2 cellular contexts compared by ENCODE assay signal in the genomic region with DNA sequence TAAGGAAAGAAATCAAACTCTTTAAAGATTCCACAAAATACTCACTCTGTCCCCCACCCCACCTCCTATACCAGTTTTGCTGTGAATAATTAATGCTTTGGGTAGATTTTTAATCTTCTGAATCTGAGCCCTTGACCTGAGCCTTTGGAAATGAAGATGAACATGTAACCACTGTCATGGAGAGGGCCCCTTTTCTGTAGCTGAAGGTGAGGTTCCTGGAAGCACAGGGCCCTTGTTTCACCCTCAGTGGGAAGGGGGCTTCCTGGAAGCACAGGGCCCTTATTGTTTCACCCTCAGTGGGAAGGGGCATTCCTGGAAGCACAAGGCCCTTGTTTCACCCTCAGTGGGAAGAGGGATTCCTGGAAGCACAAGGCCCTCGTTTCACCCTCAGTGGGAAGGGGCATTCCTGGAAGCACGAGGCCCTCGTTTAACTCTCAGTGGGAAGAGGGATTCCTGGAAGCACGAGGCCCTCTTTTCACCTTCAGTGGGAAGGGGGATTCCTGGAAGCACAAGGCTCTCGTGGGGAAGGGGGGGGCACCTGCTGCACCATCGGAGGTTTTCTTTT.
TF ChIP-seq lines count a peak whose summit lies in the region.

No MANE protein-coding gene starts in this region.

TF ChIP-seq in HepG2, 621 proteins besides CTCF, POLR2A, EP300 and RAD21:
- TF ChIP-seq KMT2A (CRISPR knock-in tag; IDR thresholded peaks at IDR 0.05) (no peak), TBX2 (CRISPR knock-in tag; IDR thresholded peaks at IDR 0.05; ENCODE audit: borderline replicate concordance) (0 out of 2 replicates have a peak, but pooled peaks have one; percentile 13), THAP7 (CRISPR knock-in tag; IDR thresholded peaks at IDR 0.05) (no peak), RARA (CRISPR knock-in tag; IDR thresholded peaks at IDR 0.05) (peak; percentile 87), NCOA2 (CRISPR knock-in tag; IDR thresholded peaks at IDR 0.05) (peak; percentile 74; the same call in 1 of the 2 replicates), THRA (CRISPR knock-in tag; IDR thresholded peaks at IDR 0.05; ENCODE audit: borderline replicate concordance) (peak; percentile 62; the same call in 1 of the 2 replicates), SRSF4 (IDR thresholded peaks at IDR 0.05; ENCODE audit: low read depth, low read length, poor library complexity, severe bottlenecking) (no peak), SOX13 (IDR thresholded peaks at IDR 0.05) (no peak), SOX13 (CRISPR knock-in tag; conservative IDR thresholded peaks at IDR 0.05 in 1 of 2, IDR thresholded peaks at IDR 0.05 in 1 of 2) (peak in 1 of 2 experiments; percentile 34; a peak in 1 of 4 replicates), ZNF777 (CRISPR knock-in tag; IDR thresholded peaks at IDR 0.05) (no peak), RXRA (CRISPR knock-in tag; IDR thresholded peaks at IDR 0.05) (peak; percentile 75; the same call in 1 of the 2 replicates), BCL6 (CRISPR knock-in tag; IDR thresholded peaks at IDR 0.05) (peak; percentile 98), PCBP2 (optimal IDR thresholded peaks at IDR 0.05; ENCODE audit: low read depth, low read length, poor library complexity, severe bottlenecking) (no peak)
- TF ChIP-seq, protein P1, sequence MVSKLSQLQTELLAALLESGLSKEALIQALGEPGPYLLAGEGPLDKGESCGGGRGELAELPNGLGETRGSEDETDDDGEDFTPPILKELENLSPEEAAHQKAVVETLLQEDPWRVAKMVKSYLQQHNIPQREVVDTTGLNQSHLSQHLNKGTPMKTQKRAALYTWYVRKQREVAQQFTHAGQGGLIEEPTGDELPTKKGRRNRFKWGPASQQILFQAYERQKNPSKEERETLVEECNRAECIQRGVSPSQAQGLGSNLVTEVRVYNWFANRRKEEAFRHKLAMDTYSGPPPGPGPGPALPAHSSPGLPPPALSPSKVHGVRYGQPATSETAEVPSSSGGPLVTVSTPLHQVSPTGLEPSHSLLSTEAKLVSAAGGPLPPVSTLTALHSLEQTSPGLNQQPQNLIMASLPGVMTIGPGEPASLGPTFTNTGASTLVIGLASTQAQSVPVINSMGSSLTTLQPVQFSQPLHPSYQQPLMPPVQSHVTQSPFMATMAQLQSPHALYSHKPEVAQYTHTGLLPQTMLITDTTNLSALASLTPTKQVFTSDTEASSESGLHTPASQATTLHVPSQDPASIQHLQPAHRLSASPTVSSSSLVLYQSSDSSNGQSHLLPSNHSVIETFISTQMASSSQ (IDR thresholded peaks at IDR 0.05; ENCODE audit: low read depth), result no peak
- TF ChIP-seq, protein P1 (CRISPR knock-in tag; IDR thresholded peaks at IDR 0.05; ENCODE audit: borderline replicate concordance), result peak; percentile 9; the same call in 1 of the 2 replicates
- TF ChIP-seq, protein P2, sequence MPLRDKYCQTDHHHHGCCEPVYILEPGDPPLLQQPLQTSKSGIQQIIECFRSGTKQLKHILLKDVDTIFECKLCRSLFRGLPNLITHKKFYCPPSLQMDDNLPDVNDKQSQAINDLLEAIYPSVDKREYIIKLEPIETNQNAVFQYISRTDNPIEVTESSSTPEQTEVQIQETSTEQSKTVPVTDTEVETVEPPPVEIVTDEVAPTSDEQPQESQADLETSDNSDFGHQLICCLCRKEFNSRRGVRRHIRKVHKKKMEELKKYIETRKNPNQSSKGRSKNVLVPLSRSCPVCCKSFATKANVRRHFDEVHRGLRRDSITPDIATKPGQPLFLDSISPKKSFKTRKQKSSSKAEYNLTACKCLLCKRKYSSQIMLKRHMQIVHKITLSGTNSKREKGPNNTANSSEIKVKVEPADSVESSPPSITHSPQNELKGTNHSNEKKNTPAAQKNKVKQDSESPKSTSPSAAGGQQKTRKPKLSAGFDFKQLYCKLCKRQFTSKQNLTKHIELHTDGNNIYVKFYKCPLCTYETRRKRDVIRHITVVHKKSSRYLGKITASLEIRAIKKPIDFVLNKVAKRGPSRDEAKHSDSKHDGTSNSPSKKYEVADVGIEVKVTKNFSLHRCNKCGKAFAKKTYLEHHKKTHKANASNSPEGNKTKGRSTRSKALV (CRISPR knock-in tag; IDR thresholded peaks at IDR 0.05), result 0 out of 2 replicates have a peak, but pooled peaks have one; percentile 29
TF ChIP-seq in HepG2: peak in this region for 9.

TF ChIP-seq in H1, 55 proteins besides CTCF, POLR2A, EP300 and RAD21:
- TF ChIP-seq E2F6 (IDR thresholded peaks at IDR 0.05) (0 out of 2 replicates have a peak, but pooled peaks have one; percentile 13), FOSL1 (IDR thresholded peaks at IDR 0.05; ENCODE audit: insufficient read depth, low read depth, low read length) (no peak)
